Comparison of ENCODE assay signal across 1 cellular context in the genomic region with DNA sequence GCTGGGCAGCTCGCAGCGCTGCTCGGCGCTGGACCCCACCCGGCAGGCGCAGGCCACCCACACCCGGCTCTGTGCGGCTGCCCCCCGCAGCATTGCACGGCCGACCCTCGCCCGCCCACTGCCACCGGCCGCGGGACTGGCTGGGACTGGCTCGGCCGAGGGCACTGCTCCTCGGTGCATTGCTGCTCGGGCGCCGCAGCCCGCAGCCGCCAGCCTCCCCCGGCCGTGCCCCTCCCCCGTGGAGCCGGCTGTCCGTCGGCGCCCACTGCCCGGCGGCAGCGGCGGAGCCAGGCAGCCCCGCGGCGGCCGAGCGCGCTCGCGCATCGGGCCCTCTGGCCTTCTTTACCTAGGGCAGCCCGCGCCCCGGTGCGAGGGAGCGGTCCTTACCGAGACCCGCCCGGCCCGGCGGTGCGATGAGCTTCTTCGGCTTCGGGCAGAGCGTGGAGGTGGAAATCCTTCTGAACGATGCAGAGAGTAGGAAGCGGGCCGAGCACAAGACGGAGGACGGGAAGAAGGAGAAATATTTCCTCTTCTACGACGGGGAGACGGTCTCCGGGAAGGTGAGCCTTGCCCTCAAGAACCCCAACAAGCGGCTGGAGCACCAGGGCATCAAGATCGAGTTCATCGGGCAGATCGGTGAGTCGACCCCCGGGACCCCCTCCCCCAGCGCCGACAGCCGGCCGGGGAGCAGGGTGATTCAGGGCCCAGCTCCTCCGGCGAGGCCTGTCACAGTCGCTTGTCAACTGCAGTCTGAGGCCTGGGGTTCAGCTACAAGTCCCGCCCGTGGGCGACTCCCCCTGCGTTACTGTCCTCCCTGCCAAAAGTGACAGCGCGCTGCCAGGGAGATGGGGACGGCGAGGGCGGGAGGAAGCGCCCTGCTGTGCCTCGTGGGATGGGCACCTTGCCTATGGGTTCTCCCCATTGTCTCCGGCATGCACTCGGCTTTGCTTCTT.
A peak's percentile ranks its signal among the peaks of the same experiment; 100 is the strongest.
TF ChIP-seq lines count a peak whose summit lies in the region.

No MANE protein-coding gene starts in this region.

TF ChIP-seq in HEK293, 187 proteins besides CTCF, POLR2A, EP300 and RAD21 (continues in another document):
- TF ChIP-seq ZNF112 (tag by site-specific recombination; IDR thresholded peaks at IDR 0.05) (no peak), ZBTB7A (tag by site-specific recombination; IDR thresholded peaks at IDR 0.05; ENCODE audit: low read depth) (peak; percentile 86), EGR2 (tag by site-specific recombination; IDR thresholded peaks at IDR 0.05; ENCODE audit: low read depth) (peak; percentile 74), SP2 (tag by site-specific recombination; IDR thresholded peaks at IDR 0.05) (peak; percentile 72), ZBTB48 (tag by site-specific recombination; IDR thresholded peaks at IDR 0.05) (0 out of 2 replicates have a peak, but pooled peaks have one; percentile 20), ZNF335 (tag by site-specific recombination; conservative IDR thresholded peaks at IDR 0.05) (peak; percentile 74), IKZF3 (tag by site-specific recombination; IDR thresholded peaks at IDR 0.05) (0 out of 2 replicates have a peak, but pooled peaks have one; percentile 1), KLF9 (tag by site-specific recombination; IDR thresholded peaks at IDR 0.05; ENCODE audit: low read depth) (peak; percentile 62; the same call in 1 of the 2 replicates), ZNF785 (tag by site-specific recombination; IDR thresholded peaks at IDR 0.05) (no peak), GLIS2 (tag by site-specific recombination; IDR thresholded peaks at IDR 0.05) (peak; percentile 39; the same call in 1 of the 2 replicates), ZNF561 (tag by site-specific recombination; IDR thresholded peaks at IDR 0.05; ENCODE audit: borderline replicate concordance) (0 out of 2 replicates have a peak, but pooled peaks have one; percentile 63), SCRT2 (tag by site-specific recombination; IDR thresholded peaks at IDR 0.05) (peak; percentile 58), ZNF654 (tag by site-specific recombination; IDR thresholded peaks at IDR 0.05; ENCODE audit: low read depth) (no peak), ZNF610 (tag by site-specific recombination; IDR thresholded peaks at IDR 0.05; ENCODE audit: borderline replicate concordance) (no peak), ZEB2 (tag by site-specific recombination; IDR thresholded peaks at IDR 0.05) (0 out of 2 replicates have a peak, but pooled peaks have one; percentile 19), ZNF211 (tag by site-specific recombination; IDR thresholded peaks at IDR 0.05; ENCODE audit: low read depth) (no peak), SP3 (tag by site-specific recombination; IDR thresholded peaks at IDR 0.05) (peak; percentile 59), ZNF121 (tag by site-specific recombination; IDR thresholded peaks at IDR 0.05) (0 out of 2 replicates have a peak, but pooled peaks have one; percentile 9), ZNF426 (tag by site-specific recombination; IDR thresholded peaks at IDR 0.05) (no peak), ZNF660 (tag by site-specific recombination; IDR thresholded peaks at IDR 0.05) (0 out of 2 replicates have a peak, but pooled peaks have one; percentile 21), WT1 (tag by site-specific recombination; IDR thresholded peaks at IDR 0.05) (peak; percentile 82), HOXD13 (CRISPR knock-in tag; IDR thresholded peaks at IDR 0.05; ENCODE audit: borderline replicate concordance) (no peak), ZBTB17 (tag by site-specific recombination; IDR thresholded peaks at IDR 0.05) (peak; percentile 46), ZNF341 (tag by site-specific recombination; IDR thresholded peaks at IDR 0.05; ENCODE audit: low read depth) (peak; percentile 88), ZNF747 (tag by site-specific recombination; IDR thresholded peaks at IDR 0.05) (no peak), MZF1 (tag by site-specific recombination; IDR thresholded peaks at IDR 0.05; ENCODE audit: borderline replicate concordance) (no peak; the same call in 1 of the 2 replicates), ZNF501 (tag by site-specific recombination; IDR thresholded peaks at IDR 0.05) (peak; percentile 47; the same call in 1 of the 2 replicates), ZNF239 (tag by site-specific recombination; IDR thresholded peaks at IDR 0.05) (no peak), ZFHX2 (tag by site-specific recombination; conservative IDR thresholded peaks at IDR 0.05) (peak; percentile 70), ZNF76 (tag by site-specific recombination; IDR thresholded peaks at IDR 0.05; ENCODE audit: borderline replicate concordance, low read depth) (0 out of 2 replicates have a peak, but pooled peaks have one; percentile 24), ZSCAN16 (tag by site-specific recombination; IDR thresholded peaks at IDR 0.05) (no peak), ZNF114 (tag by site-specific recombination; IDR thresholded peaks at IDR 0.05) (no peak), REPIN1 (tag by site-specific recombination; IDR thresholded peaks at IDR 0.05; ENCODE audit: low read depth) (no peak), ZBTB8A (tag by site-specific recombination; IDR thresholded peaks at IDR 0.05) (0 out of 2 replicates have a peak, but pooled peaks have one; percentile 8), KLF1 (tag by site-specific recombination; IDR thresholded peaks at IDR 0.05) (peak; percentile 70)
- TF ChIP-seq, protein P1, sequence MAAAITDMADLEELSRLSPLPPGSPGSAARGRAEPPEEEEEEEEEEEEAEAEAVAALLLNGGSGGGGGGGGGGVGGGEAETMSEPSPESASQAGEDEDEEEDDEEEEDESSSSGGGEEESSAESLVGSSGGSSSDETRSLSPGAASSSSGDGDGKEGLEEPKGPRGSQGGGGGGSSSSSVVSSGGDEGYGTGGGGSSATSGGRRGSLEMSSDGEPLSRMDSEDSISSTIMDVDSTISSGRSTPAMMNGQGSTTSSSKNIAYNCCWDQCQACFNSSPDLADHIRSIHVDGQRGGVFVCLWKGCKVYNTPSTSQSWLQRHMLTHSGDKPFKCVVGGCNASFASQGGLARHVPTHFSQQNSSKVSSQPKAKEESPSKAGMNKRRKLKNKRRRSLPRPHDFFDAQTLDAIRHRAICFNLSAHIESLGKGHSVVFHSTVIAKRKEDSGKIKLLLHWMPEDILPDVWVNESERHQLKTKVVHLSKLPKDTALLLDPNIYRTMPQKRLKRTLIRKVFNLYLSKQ (tag by site-specific recombination; IDR thresholded peaks at IDR 0.05; ENCODE audit: borderline replicate concordance): no peak
- TF ChIP-seq, protein P2, sequence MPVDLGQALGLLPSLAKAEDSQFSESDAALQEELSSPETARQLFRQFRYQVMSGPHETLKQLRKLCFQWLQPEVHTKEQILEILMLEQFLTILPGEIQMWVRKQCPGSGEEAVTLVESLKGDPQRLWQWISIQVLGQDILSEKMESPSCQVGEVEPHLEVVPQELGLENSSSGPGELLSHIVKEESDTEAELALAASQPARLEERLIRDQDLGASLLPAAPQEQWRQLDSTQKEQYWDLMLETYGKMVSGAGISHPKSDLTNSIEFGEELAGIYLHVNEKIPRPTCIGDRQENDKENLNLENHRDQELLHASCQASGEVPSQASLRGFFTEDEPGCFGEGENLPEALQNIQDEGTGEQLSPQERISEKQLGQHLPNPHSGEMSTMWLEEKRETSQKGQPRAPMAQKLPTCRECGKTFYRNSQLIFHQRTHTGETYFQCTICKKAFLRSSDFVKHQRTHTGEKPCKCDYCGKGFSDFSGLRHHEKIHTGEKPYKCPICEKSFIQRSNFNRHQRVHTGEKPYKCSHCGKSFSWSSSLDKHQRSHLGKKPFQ (tag by site-specific recombination; IDR thresholded peaks at IDR 0.05): no peak
- TF ChIP-seq, protein P3, sequence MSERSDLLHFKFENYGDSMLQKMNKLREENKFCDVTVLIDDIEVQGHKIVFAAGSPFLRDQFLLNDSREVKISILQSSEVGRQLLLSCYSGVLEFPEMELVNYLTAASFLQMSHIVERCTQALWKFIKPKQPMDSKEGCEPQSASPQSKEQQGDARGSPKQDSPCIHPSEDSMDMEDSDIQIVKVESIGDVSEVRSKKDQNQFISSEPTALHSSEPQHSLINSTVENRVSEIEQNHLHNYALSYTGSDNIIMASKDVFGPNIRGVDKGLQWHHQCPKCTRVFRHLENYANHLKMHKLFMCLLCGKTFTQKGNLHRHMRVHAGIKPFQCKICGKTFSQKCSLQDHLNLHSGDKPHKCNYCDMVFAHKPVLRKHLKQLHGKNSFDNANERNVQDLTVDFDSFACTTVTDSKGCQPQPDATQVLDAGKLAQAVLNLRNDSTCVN (tag by site-specific recombination; optimal IDR thresholded peaks at IDR 0.05): peak; percentile 38
- TF ChIP-seq, protein P4, sequence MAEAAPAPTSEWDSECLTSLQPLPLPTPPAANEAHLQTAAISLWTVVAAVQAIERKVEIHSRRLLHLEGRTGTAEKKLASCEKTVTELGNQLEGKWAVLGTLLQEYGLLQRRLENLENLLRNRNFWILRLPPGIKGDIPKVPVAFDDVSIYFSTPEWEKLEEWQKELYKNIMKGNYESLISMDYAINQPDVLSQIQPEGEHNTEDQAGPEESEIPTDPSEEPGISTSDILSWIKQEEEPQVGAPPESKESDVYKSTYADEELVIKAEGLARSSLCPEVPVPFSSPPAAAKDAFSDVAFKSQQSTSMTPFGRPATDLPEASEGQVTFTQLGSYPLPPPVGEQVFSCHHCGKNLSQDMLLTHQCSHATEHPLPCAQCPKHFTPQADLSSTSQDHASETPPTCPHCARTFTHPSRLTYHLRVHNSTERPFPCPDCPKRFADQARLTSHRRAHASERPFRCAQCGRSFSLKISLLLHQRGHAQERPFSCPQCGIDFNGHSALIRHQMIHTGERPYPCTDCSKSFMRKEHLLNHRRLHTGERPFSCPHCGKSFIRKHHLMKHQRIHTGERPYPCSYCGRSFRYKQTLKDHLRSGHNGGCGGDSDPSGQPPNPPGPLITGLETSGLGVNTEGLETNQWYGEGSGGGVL (tag by site-specific recombination; IDR thresholded peaks at IDR 0.05): 0 out of 2 replicates have a peak, but pooled peaks have one; percentile 10
- TF ChIP-seq, protein P5, sequence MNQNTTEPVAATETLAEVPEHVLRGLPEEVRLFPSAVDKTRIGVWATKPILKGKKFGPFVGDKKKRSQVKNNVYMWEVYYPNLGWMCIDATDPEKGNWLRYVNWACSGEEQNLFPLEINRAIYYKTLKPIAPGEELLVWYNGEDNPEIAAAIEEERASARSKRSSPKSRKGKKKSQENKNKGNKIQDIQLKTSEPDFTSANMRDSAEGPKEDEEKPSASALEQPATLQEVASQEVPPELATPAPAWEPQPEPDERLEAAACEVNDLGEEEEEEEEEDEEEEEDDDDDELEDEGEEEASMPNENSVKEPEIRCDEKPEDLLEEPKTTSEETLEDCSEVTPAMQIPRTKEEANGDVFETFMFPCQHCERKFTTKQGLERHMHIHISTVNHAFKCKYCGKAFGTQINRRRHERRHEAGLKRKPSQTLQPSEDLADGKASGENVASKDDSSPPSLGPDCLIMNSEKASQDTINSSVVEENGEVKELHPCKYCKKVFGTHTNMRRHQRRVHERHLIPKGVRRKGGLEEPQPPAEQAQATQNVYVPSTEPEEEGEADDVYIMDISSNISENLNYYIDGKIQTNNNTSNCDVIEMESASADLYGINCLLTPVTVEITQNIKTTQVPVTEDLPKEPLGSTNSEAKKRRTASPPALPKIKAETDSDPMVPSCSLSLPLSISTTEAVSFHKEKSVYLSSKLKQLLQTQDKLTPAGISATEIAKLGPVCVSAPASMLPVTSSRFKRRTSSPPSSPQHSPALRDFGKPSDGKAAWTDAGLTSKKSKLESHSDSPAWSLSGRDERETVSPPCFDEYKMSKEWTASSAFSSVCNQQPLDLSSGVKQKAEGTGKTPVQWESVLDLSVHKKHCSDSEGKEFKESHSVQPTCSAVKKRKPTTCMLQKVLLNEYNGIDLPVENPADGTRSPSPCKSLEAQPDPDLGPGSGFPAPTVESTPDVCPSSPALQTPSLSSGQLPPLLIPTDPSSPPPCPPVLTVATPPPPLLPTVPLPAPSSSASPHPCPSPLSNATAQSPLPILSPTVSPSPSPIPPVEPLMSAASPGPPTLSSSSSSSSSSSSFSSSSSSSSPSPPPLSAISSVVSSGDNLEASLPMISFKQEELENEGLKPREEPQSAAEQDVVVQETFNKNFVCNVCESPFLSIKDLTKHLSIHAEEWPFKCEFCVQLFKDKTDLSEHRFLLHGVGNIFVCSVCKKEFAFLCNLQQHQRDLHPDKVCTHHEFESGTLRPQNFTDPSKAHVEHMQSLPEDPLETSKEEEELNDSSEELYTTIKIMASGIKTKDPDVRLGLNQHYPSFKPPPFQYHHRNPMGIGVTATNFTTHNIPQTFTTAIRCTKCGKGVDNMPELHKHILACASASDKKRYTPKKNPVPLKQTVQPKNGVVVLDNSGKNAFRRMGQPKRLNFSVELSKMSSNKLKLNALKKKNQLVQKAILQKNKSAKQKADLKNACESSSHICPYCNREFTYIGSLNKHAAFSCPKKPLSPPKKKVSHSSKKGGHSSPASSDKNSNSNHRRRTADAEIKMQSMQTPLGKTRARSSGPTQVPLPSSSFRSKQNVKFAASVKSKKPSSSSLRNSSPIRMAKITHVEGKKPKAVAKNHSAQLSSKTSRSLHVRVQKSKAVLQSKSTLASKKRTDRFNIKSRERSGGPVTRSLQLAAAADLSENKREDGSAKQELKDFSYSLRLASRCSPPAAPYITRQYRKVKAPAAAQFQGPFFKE (tag by site-specific recombination; IDR thresholded peaks at IDR 0.05; ENCODE audit: borderline replicate concordance): no peak
- TF ChIP-seq, protein P6, sequence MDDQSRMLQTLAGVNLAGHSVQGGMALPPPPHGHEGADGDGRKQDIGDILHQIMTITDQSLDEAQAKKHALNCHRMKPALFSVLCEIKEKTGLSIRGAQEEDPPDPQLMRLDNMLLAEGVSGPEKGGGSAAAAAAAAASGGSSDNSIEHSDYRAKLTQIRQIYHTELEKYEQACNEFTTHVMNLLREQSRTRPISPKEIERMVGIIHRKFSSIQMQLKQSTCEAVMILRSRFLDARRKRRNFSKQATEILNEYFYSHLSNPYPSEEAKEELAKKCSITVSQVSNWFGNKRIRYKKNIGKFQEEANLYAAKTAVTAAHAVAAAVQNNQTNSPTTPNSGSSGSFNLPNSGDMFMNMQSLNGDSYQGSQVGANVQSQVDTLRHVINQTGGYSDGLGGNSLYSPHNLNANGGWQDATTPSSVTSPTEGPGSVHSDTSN (CRISPR knock-in tag; IDR thresholded peaks at IDR 0.05): 0 out of 2 replicates have a peak, but pooled peaks have one; percentile 23
- TF ChIP-seq, protein P7, sequence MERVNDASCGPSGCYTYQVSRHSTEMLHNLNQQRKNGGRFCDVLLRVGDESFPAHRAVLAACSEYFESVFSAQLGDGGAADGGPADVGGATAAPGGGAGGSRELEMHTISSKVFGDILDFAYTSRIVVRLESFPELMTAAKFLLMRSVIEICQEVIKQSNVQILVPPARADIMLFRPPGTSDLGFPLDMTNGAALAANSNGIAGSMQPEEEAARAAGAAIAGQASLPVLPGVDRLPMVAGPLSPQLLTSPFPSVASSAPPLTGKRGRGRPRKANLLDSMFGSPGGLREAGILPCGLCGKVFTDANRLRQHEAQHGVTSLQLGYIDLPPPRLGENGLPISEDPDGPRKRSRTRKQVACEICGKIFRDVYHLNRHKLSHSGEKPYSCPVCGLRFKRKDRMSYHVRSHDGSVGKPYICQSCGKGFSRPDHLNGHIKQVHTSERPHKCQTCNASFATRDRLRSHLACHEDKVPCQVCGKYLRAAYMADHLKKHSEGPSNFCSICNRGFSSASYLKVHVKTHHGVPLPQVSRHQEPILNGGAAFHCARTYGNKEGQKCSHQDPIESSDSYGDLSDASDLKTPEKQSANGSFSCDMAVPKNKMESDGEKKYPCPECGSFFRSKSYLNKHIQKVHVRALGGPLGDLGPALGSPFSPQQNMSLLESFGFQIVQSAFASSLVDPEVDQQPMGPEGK (tag by site-specific recombination; IDR thresholded peaks at IDR 0.05): peak; percentile 68
